ENCODE assay signal across 8 cellular contexts in the genomic region with DNA sequence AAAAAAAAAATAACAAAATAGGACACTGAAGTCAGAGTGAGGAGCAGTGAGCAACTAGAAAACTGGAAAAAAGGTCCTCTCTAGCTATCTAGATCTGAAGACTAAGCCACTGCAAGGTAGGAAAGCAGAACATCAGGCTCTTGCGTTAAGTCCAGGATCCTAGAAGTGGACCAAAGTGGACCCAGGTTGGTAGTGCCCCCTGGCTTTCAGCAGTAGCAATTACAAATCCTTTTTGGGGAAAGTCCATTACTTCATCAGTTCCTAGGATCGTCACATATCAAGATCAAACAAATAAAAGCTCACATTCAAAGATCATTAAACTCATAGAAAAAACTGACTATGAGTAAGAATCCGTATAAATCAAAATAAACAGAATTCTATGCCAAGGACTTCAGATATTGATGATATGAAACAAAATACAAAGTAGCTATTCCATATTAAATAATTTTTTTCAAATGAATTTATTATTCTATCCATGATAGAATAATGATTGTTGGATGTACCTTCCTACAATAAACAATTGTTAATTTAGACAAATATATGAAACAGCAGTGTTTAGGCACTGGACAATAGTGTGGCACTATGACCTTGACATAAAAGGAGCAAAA. TPM values are rescaled to one million over a fixed set of nuclear protein-coding genes. Genes with fewer than 3 reads are reported as not detected.
DNase-seq lines count a peak whose midpoint lies in the region; ATAC-seq, FAIRE-seq and TF ChIP-seq lines count a peak whose summit lies in the region.

No MANE protein-coding gene starts in this region.

- H3K4me2 ChIP-seq in neural cell (ENCODE audit: low read length): no peak overlapping the region

- no peak overlapping the region for H3K9ac ChIP-seq in neural cell (ENCODE audit: low read length)

- H3K27ac ChIP-seq in neural cell (ENCODE audit: low read length): no peak overlapping the region

- TF ChIP-seq CTCF in WI38 (IDR thresholded peaks at IDR 0.05; ENCODE audit: low read depth, low read length) (peak; percentile 74), neural cell (IDR thresholded peaks at IDR 0.05; ENCODE audit: poor library complexity, severe bottlenecking) (peak; percentile 37)

- DNase-seq in CMK (ENCODE audit: low read depth) (peak; percentile 56), GM19239 (ENCODE audit: insufficient read length, low spot score) (peak; percentile 9), NCI-H1105 (lab: John Stamatoyannopoulos, UW) (peak; percentile 19), fibroblast of the conjunctiva (ENCODE audit: low read depth) (peak; percentile 72)

- H3F3A ChIP-seq in neural cell (ENCODE audit: insufficient read depth, low read length, poor library complexity, severe bottlenecking): no peaks in the 10 kb centered on the region

- TF ChIP-seq EP300 in neural cell (conservative IDR thresholded peaks at IDR 0.05; ENCODE audit: poor library complexity, severe bottlenecking): no peak

- ATAC-seq in GM21786 (IDR thresholded peaks at IDR 0.05; ENCODE audit: unreplicated experiment) (no peak), HG02870 (IDR thresholded peaks at IDR 0.05; ENCODE audit: unreplicated experiment) (no peak)

- no peaks in the 10 kb centered on the region for H3K9me3 ChIP-seq in neural cell (ENCODE audit: low read length)

- H2AFZ ChIP-seq in neural cell (ENCODE audit: low read depth, low read length): no peak overlapping the region

- H3K36me3 ChIP-seq in neural cell (ENCODE audit: insufficient read depth, low read length): no peaks in the 10 kb centered on the region

- H3K4me3 ChIP-seq in WI38 (ENCODE audit: low read depth, low read length): no peak overlapping the region
- H3K4me3 ChIP-seq in neural cell (ENCODE audit: low read length): no peak overlapping the region

- H4K20me1 ChIP-seq in neural cell (ENCODE audit: insufficient read depth): no peaks in the 10 kb centered on the region

- H3K9me2 ChIP-seq in neural cell (ENCODE audit: insufficient read depth, low read length): no peaks in the 10 kb centered on the region

- TF ChIP-seq RAD21 in neural cell (conservative IDR thresholded peaks at IDR 0.05): no peak

- no peaks in the 10 kb centered on the region for H3K27me3 ChIP-seq in neural cell (ENCODE audit: insufficient read depth, low read depth, low read length)

- FAIRE-seq in GM19239 (lab: Jason Lieb, UNC): peak; percentile 94

- H3K79me2 ChIP-seq in neural cell (replicated peaks; ENCODE audit: insufficient read depth, low read length): no peaks in the 10 kb centered on the region

TF ChIP-seq in neural cell, 6 proteins besides CTCF, POLR2A, EP300 and RAD21:
- TF ChIP-seq REST (IDR thresholded peaks at IDR 0.05; ENCODE audit: borderline replicate concordance): no peak
- TF ChIP-seq EZH2 (IDR thresholded peaks at IDR 0.05; ENCODE audit: borderline replicate concordance, insufficient read depth, low read length, poor library complexity, severe bottlenecking): no peak
- no peak for TF ChIP-seq POLR2AphosphoS5 (IDR thresholded peaks at IDR 0.05)
- no peak for TF ChIP-seq MXI1 (conservative IDR thresholded peaks at IDR 0.05; ENCODE audit: poor library complexity, severe bottlenecking)
- no peak for TF ChIP-seq TAF1 (IDR thresholded peaks at IDR 0.05; ENCODE audit: low read depth)
- TF ChIP-seq SMC3 (conservative IDR thresholded peaks at IDR 0.05; ENCODE audit: poor library complexity): no peak

RNA-seq across cellular contexts. Expression of gene RICTOR, which starts 6.5 kb away (rescaled TPM):
- 12.9 and 16.1 TPM in 2 replicates for polyA plus RNA-seq in neural cell
- polyA minus RNA-seq in neural cell: 74.0 and 87.4 TPM in 2 replicates

Comparison
In these comparisons a context has a peak if more than half of its experiments do, and no peak if none do; other contexts are left out.
1. DNase-seq: peak in every context shown above with its lines; median percentile 72 in fibroblast of the conjunctiva; 56 in CMK; 19 in NCI-H1105; 9 in GM19239.